24 cellular contexts compared by ENCODE assay signal in genomic region chr2:130915595-130916437, GRCh38.
DNase-seq lines count a peak whose midpoint lies in the region; TF ChIP-seq lines count a peak whose summit lies in the region.
"Had no signal": no experiment of that assay in that cellular context is flagged by ENCODE, and none has a peak within 500 bp of the region (broad histone marks: within the 10 kb centered on the region; RNA-seq: fewer than 3 reads in every experiment).

No MANE protein-coding gene starts in this region.

- no peaks in the 10 kb centered on the region for H3F3A ChIP-seq in MM.1S (ENCODE audit: insufficient read depth, low read length)

- intact Hi-C loops in esophagus squamous epithelium (cut with DNase I) (no loop called here), vagina (cut with DNase I) (no loop called here)

- no peak overlapping the region for H2AFZ ChIP-seq in osteoblast (ENCODE audit: low read length)
- H2AFZ ChIP-seq in MM.1S (ENCODE audit: low read length): no peak overlapping the region
- H2AFZ ChIP-seq: PC-9 had no signal

- peak; percentile 78 for DNase-seq in H7
- DNase-seq in esophagus squamous epithelium (lab: John Stamatoyannopoulos, UW): no peak
- peak; percentile 87 for DNase-seq in osteoblast (ENCODE audit: insufficient read length, low spot score, missing footprints)
- peak in 1 of 2 donors; percentile 74 for DNase-seq in vagina (ENCODE audit: extremely low spot score in 2 of 2)
- no peak for DNase-seq in MM.1S
- no peak for DNase-seq in GF-D8 (lab: John Stamatoyannopoulos, UW)
- no peak for DNase-seq in activated naive CD4-positive, alpha-beta T cell treated with Interleukin-2 at 50 U/mL for 16 hours
- DNase-seq: CD4-positive, CD25-positive, alpha-beta regulatory T cell; COR-L47; DMS79; H9; HFFc6; IMR-90; NCI-H1105; NCI-H146; NCI-H2029; NCI-H2227 treated with DMSO at 0.1 percent for 48 hours; NCI-H510A; PC-9; RPMI8226; SIG-M5; SK-N-SH had no signal

- H3K27me3 ChIP-seq in H7 (ENCODE audit: control insufficient read depth, insufficient read depth, low read length) (no peaks in the 10 kb centered on the region; the same call in 1 of the 2 replicates), esophagus squamous epithelium (peaks cover 0 to 34% (median 0%) of the 10 kb centered on the region in 4 donors), osteoblast (ENCODE audit: insufficient read depth, low read length) (peaks cover 7% of the 10 kb centered on the region), vagina (no peaks in the 10 kb centered on the region), MM.1S (replicated peaks; ENCODE audit: insufficient read depth, low read length) (no peaks in the 10 kb centered on the region)

- H3K4me3 ChIP-seq in H7 (ENCODE audit: insufficient read depth, low read depth, low read length) (peak overlapping the region; percentile 14; the same call in 1 of the 2 replicates), esophagus squamous epithelium (no peak overlapping the region), osteoblast (ENCODE audit: insufficient read depth, low read length) (no peak overlapping the region), vagina (no peak overlapping the region), MM.1S (ENCODE audit: low read length) (no peak overlapping the region)
- H3K4me3 ChIP-seq: A549, PC-9 had no signal

- H3K79me2 ChIP-seq in osteoblast (ENCODE audit: insufficient read depth, low read length) (no peaks in the 10 kb centered on the region), MM.1S (ENCODE audit: low read length) (no peaks in the 10 kb centered on the region)

- no peaks in the 10 kb centered on the region for H4K20me1 ChIP-seq in osteoblast (ENCODE audit: insufficient read depth, low read length)
- no peaks in the 10 kb centered on the region for H4K20me1 ChIP-seq in MM.1S (ENCODE audit: insufficient read depth, low read length)

- H3K9me2 ChIP-seq in MM.1S (replicated peaks; ENCODE audit: insufficient read depth, low read length): no peaks in the 10 kb centered on the region
- H3K9me2 ChIP-seq: SK-N-SH had no signal

- H3K4me1 ChIP-seq in esophagus squamous epithelium (peaks cover 22 to 81% (median 27%) of the 10 kb centered on the region in 3 donors), osteoblast (ENCODE audit: insufficient read depth, low read length) (no peaks in the 10 kb centered on the region), vagina (peaks cover 12% of the 10 kb centered on the region), MM.1S (ENCODE audit: low read length) (no peaks in the 10 kb centered on the region)
- H3K4me1 ChIP-seq: A549 had no signal

- H3K4me2 ChIP-seq in osteoblast (ENCODE audit: insufficient read depth, low read length): no peak overlapping the region
- H3K4me2 ChIP-seq in MM.1S (ENCODE audit: low read depth, low read length): no peak overlapping the region
- H3K4me2 ChIP-seq: A549, KMS-11, PC-9, SK-N-SH had no signal

- TF ChIP-seq CTCF in esophagus squamous epithelium (IDR thresholded peaks at IDR 0.05) (no peak), osteoblast (IDR thresholded peaks at IDR 0.05; ENCODE audit: extremely low read depth, low read depth, low read length) (no peak), vagina (IDR thresholded peaks at IDR 0.05) (no peak), MM.1S (IDR thresholded peaks at IDR 0.05; ENCODE audit: low read length) (no peak)

- no peaks in the 10 kb centered on the region for H3K36me3 ChIP-seq in H7 (replicated peaks; ENCODE audit: control insufficient read depth, insufficient read depth, low read length)
- peaks cover 0 to 22% (median 0%) of the 10 kb centered on the region in 3 donors for H3K36me3 ChIP-seq in esophagus squamous epithelium
- H3K36me3 ChIP-seq in osteoblast (ENCODE audit: insufficient read depth, low read length): no peaks in the 10 kb centered on the region
- H3K36me3 ChIP-seq in vagina: no peaks in the 10 kb centered on the region
- H3K36me3 ChIP-seq in MM.1S (replicated peaks; ENCODE audit: insufficient read depth, low read length): no peaks in the 10 kb centered on the region

- 33 to 50% methylated on average over 5 to 20 of the region's 50 CpGs for WGBS in esophagus squamous epithelium, 2 donors

- H3K9me3 ChIP-seq in esophagus squamous epithelium (no peaks in the 10 kb centered on the region), osteoblast (ENCODE audit: low read depth, low read length) (no peaks in the 10 kb centered on the region), vagina (no peaks in the 10 kb centered on the region), MM.1S (replicated peaks; ENCODE audit: insufficient read depth, low read length) (no peaks in the 10 kb centered on the region)
- H3K9me3 ChIP-seq: A549, SK-N-SH had no signal

- H3K27ac ChIP-seq in esophagus squamous epithelium (peak overlapping the region; percentile 84 to 92 (median 90)), osteoblast (ENCODE audit: low read depth, low read length) (no peak overlapping the region), vagina (peak overlapping the region; percentile 39), MM.1S (ENCODE audit: low read length) (no peak overlapping the region)
- H3K27ac ChIP-seq: A549, KMS-11, PC-9 had no signal

- no peak overlapping the region for H3K9ac ChIP-seq in MM.1S (ENCODE audit: low read length)
- H3K9ac ChIP-seq: KMS-11, SK-N-SH had no signal

- no peak for TF ChIP-seq POLR2A in esophagus squamous epithelium (IDR thresholded peaks at IDR 0.05)
- TF ChIP-seq POLR2A in vagina (IDR thresholded peaks at IDR 0.05): no peak

Comparison
In these comparisons a context has a peak if more than half of its experiments do, and no peak if none do; other contexts are left out.
1. DNase-seq: peak in H7 (single experiment) and osteoblast (single experiment); none in esophagus squamous epithelium (single experiment), MM.1S (single experiment), GF-D8 (single experiment) and activated naive CD4-positive, alpha-beta T cell treated with Interleukin-2 at 50 U/mL for 16 hours (single experiment).
2. H3K27ac ChIP-seq: peak in esophagus squamous epithelium (4 of 4) and vagina (single experiment); none in osteoblast (single experiment) and MM.1S (single experiment).